In genomic region chr2:215619022-215619958, GRCh38 we compare ENCODE assay signal across 8 cellular contexts.
DNase-seq lines count a peak whose midpoint lies in the region; ATAC-seq, FAIRE-seq and TF ChIP-seq lines count a peak whose summit lies in the region.

No MANE protein-coding gene starts in this region.

- H3K4me3 ChIP-seq in A549 (no peak overlapping the region), epithelial cell of proximal tubule (ENCODE audit: low read depth, low read length) (peak overlapping the region; percentile 3), lower lobe of right lung (no peak overlapping the region)

- H3K4me1 ChIP-seq in A549: peaks cover 34% of the 10 kb centered on the region
- H3K4me1 ChIP-seq in lower lobe of right lung: peaks cover 6% of the 10 kb centered on the region

- peak; percentile 7 to 34; a peak in 4 of 5 replicates for TF ChIP-seq RAD21 in A549 (conservative IDR thresholded peaks at IDR 0.05 in 1 of 2, IDR thresholded peaks at IDR 0.05 in 1 of 2)

- peak; percentile 67 to 90 for ATAC-seq in A549
- ATAC-seq in HG03432 (IDR thresholded peaks at IDR 0.05; ENCODE audit: unreplicated experiment): peak; percentile 73
- ATAC-seq in stimulated activated naive CD8-positive, alpha-beta T cell treated with anti-CD3 and anti-CD28 coated beads, Interleukin-15, amount 100 ng/mL, for 72 hours: peak; percentile 48
- ATAC-seq in HG02759 (IDR thresholded peaks at IDR 0.05; ENCODE audit: unreplicated experiment): no peak
- no peak for ATAC-seq in lower lobe of right lung

- H3K27ac ChIP-seq in A549 (peak overlapping the region; percentile 72 to 78), lower lobe of right lung (no peak overlapping the region)

- no peak for FAIRE-seq in A549 (lab: Jason Lieb, UNC)

- peak overlapping the region; percentile 25 to 57 for H3K4me3 Mint-ChIP-seq in stimulated activated naive CD8-positive, alpha-beta T cell treated with anti-CD3 and anti-CD28 coated beads, Interleukin-15, amount 100 ng/mL, for 72 hours

- CTCF ChIA-PET in A549 (lab: Yijun Ruan, JAX): interaction anchor here (0.6 to 1.0 kb wide), 3 partner anchors 75 to 279 kb away, joined by 3 to 5 read pairs (median 4); no protein-coding TSS in a partner anchor

- peak overlapping the region in 1 of 2 donors; percentile 40 for H3K27ac Mint-ChIP-seq in stimulated activated naive CD8-positive, alpha-beta T cell treated with anti-CD3 and anti-CD28 coated beads, Interleukin-15, amount 100 ng/mL, for 72 hours

- peaks cover 0 to 3% of the 10 kb centered on the region in 2 donors for H3K9me3 Mint-ChIP-seq in stimulated activated naive CD8-positive, alpha-beta T cell treated with anti-CD3 and anti-CD28 coated beads, Interleukin-15, amount 100 ng/mL, for 72 hours

- peak overlapping the region; percentile 77 for H3K4me2 ChIP-seq in A549

- H3K9me3 ChIP-seq in A549 (no peaks in the 10 kb centered on the region), lower lobe of right lung (no peaks in the 10 kb centered on the region)

- 25% methylated on average over 14 of the region's 14 CpGs for WGBS in A549 (ENCODE audit: missing lambda C conversion rate)

- TF ChIP-seq EP300 in A549 (IDR thresholded peaks at IDR 0.05): peak in 1 of 2 experiments; percentile 74; a peak in 2 of 5 replicates

- intact Hi-C loops in lower lobe of right lung (cut with DNase I): no loop called here

- no peak for TF ChIP-seq POLR2A in A549 (IDR thresholded peaks at IDR 0.05; ENCODE audit: low read length)

- H3K27me3 ChIP-seq in lower lobe of right lung (ENCODE audit: low read depth): no peaks in the 10 kb centered on the region

- peaks cover 29% of the 10 kb centered on the region for H3K27me3 Mint-ChIP-seq in stimulated activated naive CD8-positive, alpha-beta T cell treated with anti-CD3 and anti-CD28 coated beads, Interleukin-15, amount 100 ng/mL, for 72 hours

- peaks cover 6% of the 10 kb centered on the region for H3K4me1 Mint-ChIP-seq in stimulated activated naive CD8-positive, alpha-beta T cell treated with anti-CD3 and anti-CD28 coated beads, Interleukin-15, amount 100 ng/mL, for 72 hours

- DNase-seq in A549 (ENCODE audit: low read depth in 1 of 2, low spot score in 1 of 2) (peak; percentile 7 to 89), NCI-H82 treated with DMSO at 0.1 percent for 48 hours (lab: John Stamatoyannopoulos, UW; ENCODE audit: unreplicated experiment) (peak; percentile 72), epithelial cell of proximal tubule (ENCODE audit: low read depth) (no peak), anterior cingulate cortex (lab: John Stamatoyannopoulos, UW) (no peak), lower lobe of right lung (no peak)
- no peak for DNase-seq in stimulated activated naive CD8-positive, alpha-beta T cell treated with anti-CD3 and anti-CD28 coated beads, Interleukin-15, amount 100 ng/mL, for 72 hours

- POLR2A ChIA-PET in A549 (lab: Yijun Ruan, JAX): no interaction called here

- no peak for TF ChIP-seq CTCF in A549 (IDR thresholded peaks at IDR 0.05)
- no peak for TF ChIP-seq CTCF in epithelial cell of proximal tubule (conservative IDR thresholded peaks at IDR 0.05; ENCODE audit: low read depth, low read length)
- TF ChIP-seq CTCF in lower lobe of right lung (IDR thresholded peaks at IDR 0.05): no peak

- H3K36me3 ChIP-seq in lower lobe of right lung: no peaks in the 10 kb centered on the region

TF ChIP-seq in A549, 52 proteins besides CTCF, POLR2A, EP300 and RAD21:
- TF ChIP-seq GATA3 (IDR thresholded peaks at IDR 0.05; ENCODE audit: borderline replicate concordance) (peak; percentile 91), JUN (IDR thresholded peaks at IDR 0.05) (peak in 1 of 2 experiments; percentile 52; a peak in 2 of 5 replicates), ZFP36 (IDR thresholded peaks at IDR 0.05; ENCODE audit: borderline replicate concordance, partially characterized antibody) (no peak), CBX2 (IDR thresholded peaks at IDR 0.05; ENCODE audit: borderline replicate concordance, low read depth) (no peak), MAFK (IDR thresholded peaks at IDR 0.05; ENCODE audit: partially characterized antibody) (no peak), BHLHE40 (IDR thresholded peaks at IDR 0.05; ENCODE audit: low read depth, low read length) (no peak), FOSL2 (IDR thresholded peaks at IDR 0.05) (peak; percentile 44; the same call in 1 of the 2 replicates), FOSL2 (CRISPR knock-in tag; IDR thresholded peaks at IDR 0.05) (peak; percentile 78), CEBPB (IDR thresholded peaks at IDR 0.05) (peak in 1 of 2 experiments; percentile 32; a peak in 1 of 4 replicates)
TF ChIP-seq in A549: peak in this region for 4.

Comparison
In these comparisons a context has a peak if more than half of its experiments do, and no peak if none do; other contexts are left out.
1. ATAC-seq: peak in A549 (2 of 2), HG03432 (single experiment) and stimulated activated naive CD8-positive, alpha-beta T cell treated with anti-CD3 and anti-CD28 coated beads, Interleukin-15, amount 100 ng/mL, for 72 hours (single experiment); none in HG02759 (single experiment) and lower lobe of right lung (0 of 2).
2. DNase-seq: peak in A549 (2 of 2) and NCI-H82 treated with DMSO at 0.1 percent for 48 hours (single experiment); none in epithelial cell of proximal tubule (single experiment), stimulated activated naive CD8-positive, alpha-beta T cell treated with anti-CD3 and anti-CD28 coated beads, Interleukin-15, amount 100 ng/mL, for 72 hours (0 of 2), anterior cingulate cortex (0 of 58) and lower lobe of right lung (single experiment).